In the genomic region with DNA sequence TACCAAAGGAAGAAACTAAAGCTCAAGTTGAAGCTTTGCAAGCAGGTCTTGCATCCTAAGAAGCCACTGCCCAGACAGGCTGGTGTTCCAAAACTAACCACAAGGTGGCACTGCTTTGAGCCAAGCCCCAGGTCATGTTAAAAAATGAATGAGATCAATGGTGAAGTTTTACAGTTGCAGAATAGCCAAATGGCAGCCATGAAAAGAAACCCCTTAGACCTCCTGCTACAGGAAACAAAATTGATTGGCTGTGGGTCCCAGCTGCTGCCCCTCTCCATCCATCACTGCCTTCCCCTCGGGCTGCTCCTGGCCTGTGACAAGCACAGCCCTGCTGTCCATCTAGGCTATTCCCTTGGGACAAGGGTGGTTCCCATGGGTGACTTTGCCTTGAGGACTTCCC, we compare ENCODE assay signal across 1 cellular context.
TF ChIP-seq lines count a peak whose summit lies in the region.

No MANE protein-coding gene starts in this region.

TF ChIP-seq in GM12878, 131 proteins besides CTCF, POLR2A, EP300 and RAD21 (continued from another document and continues in another):
- TF ChIP-seq, protein P1, sequence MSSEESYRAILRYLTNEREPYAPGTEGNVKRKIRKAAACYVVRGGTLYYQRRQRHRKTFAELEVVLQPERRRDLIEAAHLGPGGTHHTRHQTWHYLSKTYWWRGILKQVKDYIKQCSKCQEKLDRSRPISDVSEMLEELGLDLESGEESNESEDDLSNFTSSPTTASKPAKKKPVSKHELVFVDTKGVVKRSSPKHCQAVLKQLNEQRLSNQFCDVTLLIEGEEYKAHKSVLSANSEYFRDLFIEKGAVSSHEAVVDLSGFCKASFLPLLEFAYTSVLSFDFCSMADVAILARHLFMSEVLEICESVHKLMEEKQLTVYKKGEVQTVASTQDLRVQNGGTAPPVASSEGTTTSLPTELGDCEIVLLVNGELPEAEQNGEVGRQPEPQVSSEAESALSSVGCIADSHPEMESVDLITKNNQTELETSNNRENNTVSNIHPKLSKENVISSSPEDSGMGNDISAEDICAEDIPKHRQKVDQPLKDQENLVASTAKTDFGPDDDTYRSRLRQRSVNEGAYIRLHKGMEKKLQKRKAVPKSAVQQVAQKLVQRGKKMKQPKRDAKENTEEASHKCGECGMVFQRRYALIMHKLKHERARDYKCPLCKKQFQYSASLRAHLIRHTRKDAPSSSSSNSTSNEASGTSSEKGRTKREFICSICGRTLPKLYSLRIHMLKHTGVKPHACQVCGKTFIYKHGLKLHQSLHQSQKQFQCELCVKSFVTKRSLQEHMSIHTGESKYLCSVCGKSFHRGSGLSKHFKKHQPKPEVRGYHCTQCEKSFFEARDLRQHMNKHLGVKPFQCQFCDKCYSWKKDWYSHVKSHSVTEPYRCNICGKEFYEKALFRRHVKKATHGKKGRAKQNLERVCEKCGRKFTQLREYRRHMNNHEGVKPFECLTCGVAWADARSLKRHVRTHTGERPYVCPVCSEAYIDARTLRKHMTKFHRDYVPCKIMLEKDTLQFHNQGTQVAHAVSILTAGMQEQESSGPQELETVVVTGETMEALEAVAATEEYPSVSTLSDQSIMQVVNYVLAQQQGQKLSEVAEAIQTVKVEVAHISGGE (CRISPR knock-in tag; IDR thresholded peaks at IDR 0.05): no peak
- peak; percentile 79 for TF ChIP-seq SMC3 (IDR thresholded peaks at IDR 0.05; ENCODE audit: borderline replicate concordance, low read length)
- TF ChIP-seq KDM1A (IDR thresholded peaks at IDR 0.05; ENCODE audit: borderline replicate concordance): no peak
- TF ChIP-seq WRNIP1 (IDR thresholded peaks at IDR 0.05; ENCODE audit: borderline replicate concordance, low read depth, low read length): no peak; the same call in 1 of the 2 replicates
- TF ChIP-seq IKZF1 (conservative IDR thresholded peaks at IDR 0.05): no peak
- TF ChIP-seq, protein P2, sequence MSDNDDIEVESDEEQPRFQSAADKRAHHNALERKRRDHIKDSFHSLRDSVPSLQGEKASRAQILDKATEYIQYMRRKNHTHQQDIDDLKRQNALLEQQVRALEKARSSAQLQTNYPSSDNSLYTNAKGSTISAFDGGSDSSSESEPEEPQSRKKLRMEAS (IDR thresholded peaks at IDR 0.05; ENCODE audit: low read depth, low read length): no peak
- no peak for TF ChIP-seq E4F1 (IDR thresholded peaks at IDR 0.05; ENCODE audit: borderline replicate concordance, partially characterized antibody)
- no peak for TF ChIP-seq ATF7 (IDR thresholded peaks at IDR 0.05; ENCODE audit: low read depth)
- TF ChIP-seq CEBPB (IDR thresholded peaks at IDR 0.05; ENCODE audit: borderline replicate concordance in 1 of 2, low read depth in 2 of 2, low read length in 2 of 2): no peak
- TF ChIP-seq NBN (IDR thresholded peaks at IDR 0.05): no peak
- TF ChIP-seq GATAD2B (conservative IDR thresholded peaks at IDR 0.05; ENCODE audit: low read depth): 0 out of 2 replicates have a peak, but pooled peaks have one; percentile 32
- TF ChIP-seq RCOR1 (conservative IDR thresholded peaks at IDR 0.05; ENCODE audit: low read depth, low read length): no peak
- TF ChIP-seq STAT1 (conservative IDR thresholded peaks at IDR 0.05): no peak
- no peak for TF ChIP-seq TCF3 (IDR thresholded peaks at IDR 0.05; ENCODE audit: borderline replicate concordance, insufficient read depth, low read depth, low read length)
- TF ChIP-seq, protein P3, sequence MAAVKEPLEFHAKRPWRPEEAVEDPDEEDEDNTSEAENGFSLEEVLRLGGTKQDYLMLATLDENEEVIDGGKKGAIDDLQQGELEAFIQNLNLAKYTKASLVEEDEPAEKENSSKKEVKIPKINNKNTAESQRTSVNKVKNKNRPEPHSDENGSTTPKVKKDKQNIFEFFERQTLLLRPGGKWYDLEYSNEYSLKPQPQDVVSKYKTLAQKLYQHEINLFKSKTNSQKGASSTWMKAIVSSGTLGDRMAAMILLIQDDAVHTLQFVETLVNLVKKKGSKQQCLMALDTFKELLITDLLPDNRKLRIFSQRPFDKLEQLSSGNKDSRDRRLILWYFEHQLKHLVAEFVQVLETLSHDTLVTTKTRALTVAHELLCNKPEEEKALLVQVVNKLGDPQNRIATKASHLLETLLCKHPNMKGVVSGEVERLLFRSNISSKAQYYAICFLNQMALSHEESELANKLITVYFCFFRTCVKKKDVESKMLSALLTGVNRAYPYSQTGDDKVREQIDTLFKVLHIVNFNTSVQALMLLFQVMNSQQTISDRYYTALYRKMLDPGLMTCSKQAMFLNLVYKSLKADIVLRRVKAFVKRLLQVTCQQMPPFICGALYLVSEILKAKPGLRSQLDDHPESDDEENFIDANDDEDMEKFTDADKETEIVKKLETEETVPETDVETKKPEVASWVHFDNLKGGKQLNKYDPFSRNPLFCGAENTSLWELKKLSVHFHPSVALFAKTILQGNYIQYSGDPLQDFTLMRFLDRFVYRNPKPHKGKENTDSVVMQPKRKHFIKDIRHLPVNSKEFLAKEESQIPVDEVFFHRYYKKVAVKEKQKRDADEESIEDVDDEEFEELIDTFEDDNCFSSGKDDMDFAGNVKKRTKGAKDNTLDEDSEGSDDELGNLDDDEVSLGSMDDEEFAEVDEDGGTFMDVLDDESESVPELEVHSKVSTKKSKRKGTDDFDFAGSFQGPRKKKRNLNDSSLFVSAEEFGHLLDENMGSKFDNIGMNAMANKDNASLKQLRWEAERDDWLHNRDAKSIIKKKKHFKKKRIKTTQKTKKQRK (IDR thresholded peaks at IDR 0.05; ENCODE audit: low read depth, low read length): no peak
- no peak for TF ChIP-seq CREB1 (IDR thresholded peaks at IDR 0.05; ENCODE audit: low read depth)
- no peak for TF ChIP-seq ZSCAN29 (IDR thresholded peaks at IDR 0.05)
- TF ChIP-seq PKNOX1 (IDR thresholded peaks at IDR 0.05): peak; percentile 55; the same call in 1 of the 2 replicates
- TF ChIP-seq CUX1 (IDR thresholded peaks at IDR 0.05; ENCODE audit: insufficient replicate concordance, low read depth, low read length): no peak
- no peak for TF ChIP-seq RELB (IDR thresholded peaks at IDR 0.05; ENCODE audit: low read depth)
- TF ChIP-seq TBL1XR1 (IDR thresholded peaks at IDR 0.05; ENCODE audit: low read depth, low read length): 0 out of 2 replicates have a peak, but pooled peaks have one; percentile 3
- no peak for TF ChIP-seq MYB (IDR thresholded peaks at IDR 0.05; ENCODE audit: borderline replicate concordance, low read depth, low read length)
- TF ChIP-seq BCL11A (IDR thresholded peaks at IDR 0.05; ENCODE audit: low read depth, low read length): no peak
- TF ChIP-seq YY1 (IDR thresholded peaks at IDR 0.05; ENCODE audit: low read depth, low read length): peak; percentile 90
- TF ChIP-seq IRF4 (IDR thresholded peaks at IDR 0.05; ENCODE audit: low read depth, low read length): peak; percentile 44; the same call in 1 of the 2 replicates
- no peak for TF ChIP-seq ASH2L (IDR thresholded peaks at IDR 0.05; ENCODE audit: borderline replicate concordance, low read depth)
- no peak for TF ChIP-seq STAT3 (IDR thresholded peaks at IDR 0.05; ENCODE audit: low read depth, low read length)
- TF ChIP-seq HDAC6 (IDR thresholded peaks at IDR 0.05; ENCODE audit: unreplicated experiment): no peak
- TF ChIP-seq SUZ12 (IDR thresholded peaks at IDR 0.05; ENCODE audit: unreplicated experiment): no peak
- no peak for TF ChIP-seq RFX5 (IDR thresholded peaks at IDR 0.05; ENCODE audit: low read depth, low read length)
- TF ChIP-seq, protein P4, sequence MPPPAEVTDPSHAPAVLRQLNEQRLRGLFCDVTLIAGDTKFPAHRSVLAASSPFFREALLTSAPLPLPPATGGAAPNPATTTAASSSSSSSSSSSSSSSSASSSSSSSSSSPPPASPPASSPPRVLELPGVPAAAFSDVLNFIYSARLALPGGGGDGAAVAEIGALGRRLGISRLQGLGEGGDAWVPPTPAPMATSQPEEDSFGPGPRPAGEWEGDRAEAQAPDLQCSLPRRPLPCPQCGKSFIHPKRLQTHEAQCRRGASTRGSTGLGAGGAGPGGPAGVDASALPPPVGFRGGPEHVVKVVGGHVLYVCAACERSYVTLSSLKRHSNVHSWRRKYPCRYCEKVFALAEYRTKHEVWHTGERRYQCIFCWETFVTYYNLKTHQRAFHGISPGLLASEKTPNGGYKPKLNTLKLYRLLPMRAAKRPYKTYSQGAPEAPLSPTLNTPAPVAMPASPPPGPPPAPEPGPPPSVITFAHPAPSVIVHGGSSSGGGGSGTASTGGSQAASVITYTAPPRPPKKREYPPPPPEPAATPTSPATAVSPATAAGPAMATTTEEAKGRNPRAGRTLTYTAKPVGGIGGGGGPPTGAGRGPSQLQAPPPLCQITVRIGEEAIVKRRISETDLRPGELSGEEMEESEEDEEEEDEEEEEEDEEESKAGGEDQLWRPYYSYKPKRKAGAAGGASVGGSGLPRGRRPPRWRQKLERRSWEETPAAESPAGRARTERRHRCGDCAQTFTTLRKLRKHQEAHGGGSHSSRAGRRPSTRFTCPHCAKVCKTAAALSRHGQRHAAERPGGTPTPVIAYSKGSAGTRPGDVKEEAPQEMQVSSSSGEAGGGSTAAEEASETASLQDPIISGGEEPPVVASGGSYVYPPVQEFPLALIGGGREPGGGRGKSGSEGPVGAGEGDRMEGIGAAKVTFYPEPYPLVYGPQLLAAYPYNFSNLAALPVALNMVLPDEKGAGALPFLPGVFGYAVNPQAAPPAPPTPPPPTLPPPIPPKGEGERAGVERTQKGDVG (CRISPR knock-in tag; IDR thresholded peaks at IDR 0.05): 0 out of 2 replicates have a peak, but pooled peaks have one; percentile 49
- TF ChIP-seq, protein P5, sequence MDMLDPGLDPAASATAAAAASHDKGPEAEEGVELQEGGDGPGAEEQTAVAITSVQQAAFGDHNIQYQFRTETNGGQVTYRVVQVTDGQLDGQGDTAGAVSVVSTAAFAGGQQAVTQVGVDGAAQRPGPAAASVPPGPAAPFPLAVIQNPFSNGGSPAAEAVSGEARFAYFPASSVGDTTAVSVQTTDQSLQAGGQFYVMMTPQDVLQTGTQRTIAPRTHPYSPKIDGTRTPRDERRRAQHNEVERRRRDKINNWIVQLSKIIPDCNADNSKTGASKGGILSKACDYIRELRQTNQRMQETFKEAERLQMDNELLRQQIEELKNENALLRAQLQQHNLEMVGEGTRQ (IDR thresholded peaks at IDR 0.05; ENCODE audit: borderline replicate concordance, low read depth, low read length): no peak
